ENCODE assay signal across 26 cellular contexts in genomic region chr4:119031218-119031617, GRCh38.
A peak's percentile ranks its signal among the peaks of the same experiment; 100 is the strongest.
DNase-seq lines count a peak whose midpoint lies in the region; ATAC-seq and TF ChIP-seq lines count a peak whose summit lies in the region.
"Had no signal": no experiment of that assay in that cellular context is flagged by ENCODE, and none has a peak within 500 bp of the region (broad histone marks: within the 10 kb centered on the region; RNA-seq: fewer than 3 reads in every experiment).

No MANE protein-coding gene starts in this region.

- peaks cover 2 to 3% of the 10 kb centered on the region in 2 donors for H3K4me1 ChIP-seq in esophagus (ENCODE audit: control insufficient read depth in 2 of 2, insufficient read depth in 2 of 2, low read length in 1 of 2)
- H3K4me1 ChIP-seq in ovary (ENCODE audit: insufficient read depth): peaks cover 29% of the 10 kb centered on the region
- H3K4me1 ChIP-seq in stomach smooth muscle (ENCODE audit: control insufficient read depth, insufficient read depth, low read length): peaks cover 31% of the 10 kb centered on the region
- no peaks in the 10 kb centered on the region for H3K4me1 ChIP-seq in CD8-positive, alpha-beta memory T cell (ENCODE audit: insufficient read depth, low read length)

- H3K4me1 Mint-ChIP-seq in stimulated activated naive B cell treated with anti-CD40 and anti-IgM and Interleukin-4, amounts not matched to agents 10 μg/mL and 1 μg/mL and 100 μg/mL, for 72 hours: no peaks in the 10 kb centered on the region
- H3K4me1 Mint-ChIP-seq in CD8-positive, alpha-beta memory T cell: no peaks in the 10 kb centered on the region
- H3K4me1 Mint-ChIP-seq: central memory CD8-positive, alpha-beta T cell had no signal

- H3K4me3 ChIP-seq in esophagus (ENCODE audit: low read depth in 1 of 2, low read length in 2 of 2) (peak overlapping the region; percentile 17 to 53), ovary (peak overlapping the region; percentile 15), stomach smooth muscle (ENCODE audit: low read length in 2 of 2) (peak overlapping the region; percentile 78 to 84)
- H3K4me3 ChIP-seq in CD8-positive, alpha-beta memory T cell (ENCODE audit: low read length): no peak overlapping the region

- 84 to 85% methylated on average over 11 of the region's 11 CpGs for WGBS in esophagus, 2 donors
- WGBS in ovary, 3 donors: 90 to 94% (median 91%) methylated on average over 11 of the region's 11 CpGs

- H3K36me3 ChIP-seq in esophagus (ENCODE audit: control insufficient read depth in 2 of 2, insufficient read depth in 2 of 2, low read length in 1 of 2): peaks cover 4 to 17% of the 10 kb centered on the region in 2 donors
- H3K36me3 ChIP-seq in ovary: no peaks in the 10 kb centered on the region
- H3K36me3 ChIP-seq in stomach smooth muscle (ENCODE audit: control insufficient read depth in 2 of 2, insufficient read depth in 2 of 2, low read length in 2 of 2): peaks cover 46 to 54% of the 10 kb centered on the region in 2 donors
- H3K36me3 ChIP-seq in CD8-positive, alpha-beta memory T cell (ENCODE audit: insufficient read depth, low read length): no peaks in the 10 kb centered on the region

- no peak for ATAC-seq in stimulated activated naive B cell treated with anti-CD40 and anti-IgM and Interleukin-4, amounts not matched to agents 10 μg/mL and 1 μg/mL and 100 μg/mL, for 72 hours (replicated peaks)
- no peak for ATAC-seq in HG02885 (IDR thresholded peaks at IDR 0.05; ENCODE audit: poor library complexity, unreplicated experiment)
- ATAC-seq: activated CD8-positive, alpha-beta T cell treated with anti-CD3 and anti-CD28 coated beads for 36 hours; left colon; sciatic nerve had no signal

- H3K27ac ChIP-seq in esophagus (ENCODE audit: low read depth in 2 of 2, low read length in 1 of 2): peak overlapping the region; percentile 64 to 79
- no peak overlapping the region for H3K27ac ChIP-seq in ovary
- peak overlapping the region; percentile 92 for H3K27ac ChIP-seq in stomach smooth muscle (ENCODE audit: low read length)
- no peak overlapping the region for H3K27ac ChIP-seq in CD8-positive, alpha-beta memory T cell (ENCODE audit: low read depth, low read length)

- TF ChIP-seq CTCF in ovary (IDR thresholded peaks at IDR 0.05): no peak

- TF ChIP-seq EP300 in ovary (IDR thresholded peaks at IDR 0.05): no peak

- H3K27me3 Mint-ChIP-seq in stimulated activated naive B cell treated with anti-CD40 and anti-IgM and Interleukin-4, amounts not matched to agents 10 μg/mL and 1 μg/mL and 100 μg/mL, for 72 hours: peaks cover 16 to 22% of the 10 kb centered on the region in 2 donors
- H3K27me3 Mint-ChIP-seq in CD8-positive, alpha-beta memory T cell: peaks cover 4 to 21% of the 10 kb centered on the region in 2 donors
- H3K27me3 Mint-ChIP-seq: activated CD8-positive, alpha-beta T cell treated with anti-CD3 and anti-CD28 coated beads for 36 hours had no signal

- H3K9ac ChIP-seq in stomach smooth muscle (ENCODE audit: low read length in 2 of 2): peak overlapping the region; percentile 94 to 99

- intact Hi-C loops in ovary (cut with DNase I): loop anchor here in 3 of 4 donors (5.0 to 10.0 kb wide), 3 partner anchors 44 to 184 kb away; partner anchors contain the start of gene USP53 (in 1 of the 3)

- H3K36me3 Mint-ChIP-seq in stimulated activated naive B cell treated with anti-CD40 and anti-IgM and Interleukin-4, amounts not matched to agents 10 μg/mL and 1 μg/mL and 100 μg/mL, for 72 hours: no peaks in the 10 kb centered on the region
- H3K36me3 Mint-ChIP-seq in CD8-positive, alpha-beta memory T cell: peaks cover 0 to 2% (median 0%) of the 10 kb centered on the region in 3 donors

- H3K27ac Mint-ChIP-seq in stimulated activated naive B cell treated with anti-CD40 and anti-IgM and Interleukin-4, amounts not matched to agents 10 μg/mL and 1 μg/mL and 100 μg/mL, for 72 hours: no peak overlapping the region
- peak overlapping the region in 1 of 8 donors; percentile 7 for H3K27ac Mint-ChIP-seq in CD8-positive, alpha-beta memory T cell
- H3K27ac Mint-ChIP-seq: activated CD8-positive, alpha-beta T cell treated with anti-CD3 and anti-CD28 coated beads for 36 hours; activated T-helper 1 cell treated with anti-CD3 and anti-CD28 coated beads, Interleukin-12 subunit alpha, Interleukin-12 subunit beta, Interleukin-2, Interleukin-4 antibody, amounts not matched to agents 30 ng/mL and 10 ng/mL and 1 ng/mL, durations not matched to agents 14 hours and 24 hours and 36 hours; T-helper 2 cell treated with Interferon-gamma antibody and Interleukin-4, amounts not matched to agents 5 μg/mL and 100 μg/mL, for 36 hours had no signal

- CTCF ChIA-PET in CD8-positive, alpha-beta memory T cell (lab: Charles Lee): interaction anchor here (3.4 kb wide), 1 partner anchor 10 kb away, joined by 16 read pairs; no protein-coding TSS in a partner anchor

- H3K9me3 Mint-ChIP-seq in stimulated activated naive B cell treated with anti-CD40 and anti-IgM and Interleukin-4, amounts not matched to agents 10 μg/mL and 1 μg/mL and 100 μg/mL, for 72 hours: no peaks in the 10 kb centered on the region
- no peaks in the 10 kb centered on the region for H3K9me3 Mint-ChIP-seq in CD8-positive, alpha-beta memory T cell
- H3K9me3 Mint-ChIP-seq: activated CD8-positive, alpha-beta T cell treated with anti-CD3 and anti-CD28 coated beads for 36 hours; activated T-helper 1 cell treated with anti-CD3 and anti-CD28 coated beads, Interleukin-12 subunit alpha, Interleukin-12 subunit beta, Interleukin-2, Interleukin-4 antibody, amounts not matched to agents 30 ng/mL and 10 ng/mL and 1 ng/mL, durations not matched to agents 14 hours and 24 hours and 36 hours; central memory CD8-positive, alpha-beta T cell; T-helper 2 cell treated with Interferon-gamma antibody and Interleukin-4, amounts not matched to agents 5 μg/mL and 100 μg/mL, for 36 hours had no signal

- no peak overlapping the region for H3K4me3 Mint-ChIP-seq in stimulated activated naive B cell treated with anti-CD40 and anti-IgM and Interleukin-4, amounts not matched to agents 10 μg/mL and 1 μg/mL and 100 μg/mL, for 72 hours
- H3K4me3 Mint-ChIP-seq in CD8-positive, alpha-beta memory T cell: no peak overlapping the region
- H3K4me3 Mint-ChIP-seq: activated CD8-positive, alpha-beta T cell treated with anti-CD3 and anti-CD28 coated beads for 36 hours; activated T-helper 1 cell treated with anti-CD3 and anti-CD28 coated beads, Interleukin-12 subunit alpha, Interleukin-12 subunit beta, Interleukin-2, Interleukin-4 antibody, amounts not matched to agents 30 ng/mL and 10 ng/mL and 1 ng/mL, durations not matched to agents 14 hours and 24 hours and 36 hours; CD14-positive monocyte; central memory CD8-positive, alpha-beta T cell; IgD-negative memory B cell; T-helper 2 cell treated with Interferon-gamma antibody and Interleukin-4, amounts not matched to agents 5 μg/mL and 100 μg/mL, for 36 hours had no signal

- no peaks in the 10 kb centered on the region for H3K9me3 ChIP-seq in esophagus (ENCODE audit: control insufficient read depth in 2 of 2, insufficient read depth in 1 of 2, low read depth in 1 of 2, low read length in 1 of 2)
- no peaks in the 10 kb centered on the region for H3K9me3 ChIP-seq in ovary
- H3K9me3 ChIP-seq in stomach smooth muscle (ENCODE audit: control insufficient read depth in 2 of 2, low read length in 2 of 2): no peaks in the 10 kb centered on the region
- H3K9me3 ChIP-seq in CD8-positive, alpha-beta memory T cell (ENCODE audit: low read length): no peaks in the 10 kb centered on the region

- DNase-seq in CD1c-positive myeloid dendritic cell (ENCODE audit: extremely low spot score) (peak; percentile 81), ovary (no peak)
- no peak for DNase-seq in stimulated activated naive B cell treated with anti-CD40 and anti-IgM and Interleukin-4, amounts not matched to agents 10 μg/mL and 1 μg/mL and 100 μg/mL, for 72 hours
- DNase-seq in stimulated activated CD4-positive, alpha-beta T cell treated with anti-CD3 and anti-CD28 coated beads, Interleukin-4, amount 100 ng/mL, for 1 hour: no peak
- no peak for DNase-seq in CD8-positive, alpha-beta memory T cell
- DNase-seq: activated CD8-positive, alpha-beta memory T cell treated with anti-CD3 and anti-CD28 coated beads, Interleukin-2, amount 50 U/mL, for 48 hours; activated CD8-positive, alpha-beta T cell treated with anti-CD3 and anti-CD28 coated beads for 36 hours; activated naive CD4-positive, alpha-beta T cell treated with Interleukin-2 at 50 U/mL for 16 hours; Calu3; DMS79; GDM1; hypothalamus; left colon; NCI-H1694; NCI-H446 treated with DMSO at 0.1 percent for 48 hours; SHP77 treated with DMSO at 0.1 percent for 48 hours; stimulated activated naive CD4-positive, alpha-beta T cell treated with Interleukin-2 at 50 U/mL for 16 hours had no signal

- H3K27me3 ChIP-seq in esophagus (ENCODE audit: control insufficient read depth in 1 of 2, insufficient read depth in 2 of 2, low read length in 2 of 2): no peaks in the 10 kb centered on the region
- no peaks in the 10 kb centered on the region for H3K27me3 ChIP-seq in ovary
- H3K27me3 ChIP-seq in stomach smooth muscle (ENCODE audit: control insufficient read depth in 1 of 2, insufficient read depth in 2 of 2, low read length in 2 of 2): no peaks in the 10 kb centered on the region
- H3K27me3 ChIP-seq in CD8-positive, alpha-beta memory T cell (ENCODE audit: insufficient read depth, low read length, poor library complexity, severe bottlenecking): peaks cover 7% of the 10 kb centered on the region

- POLR2A ChIA-PET in CD8-positive, alpha-beta memory T cell (lab: Charles Lee): no interaction called here

- TF ChIP-seq POLR2A in ovary (IDR thresholded peaks at IDR 0.05): no peak

Comparison
In these comparisons a context has a peak if more than half of its experiments do, and no peak if none do; other contexts are left out.
1. H3K27ac ChIP-seq: peak in esophagus (2 of 2) and stomach smooth muscle (single experiment); none in ovary (0 of 2) and CD8-positive, alpha-beta memory T cell (single experiment).